ENCODE assay signal across 23 cellular contexts in the genomic region with DNA sequence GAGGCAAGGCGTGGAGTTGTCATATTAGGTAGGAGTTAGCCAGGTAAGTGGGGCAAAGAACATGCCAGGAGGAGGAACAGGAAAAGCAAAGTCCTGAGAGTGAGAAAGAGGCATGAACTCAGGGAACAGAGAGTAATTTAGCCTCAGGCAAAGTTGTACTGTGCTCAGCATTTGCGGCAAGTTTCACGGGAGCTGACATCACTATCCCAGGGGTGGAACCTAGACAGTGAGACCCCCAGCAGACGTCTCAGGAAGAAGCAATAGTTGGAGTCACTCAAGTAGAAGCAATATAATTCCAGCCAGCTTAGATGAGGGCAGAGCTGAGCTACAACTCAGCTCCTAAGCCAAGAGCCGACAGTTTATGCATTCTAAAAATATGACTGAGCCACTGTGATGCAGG.
"Had no signal": no experiment of that assay in that cellular context is flagged by ENCODE, and none has a peak within 500 bp of the region (broad histone marks: within the 10 kb centered on the region; RNA-seq: fewer than 3 reads in every experiment).

No MANE protein-coding gene starts in this region.

- H3K9me3 Mint-ChIP-seq: IgD-negative memory B cell had no signal

- H3K27ac Mint-ChIP-seq: IgD-negative memory B cell had no signal

- H3K27ac ChIP-seq: HL-60, KMS-11, SJSA1, SK-N-MC had no signal

- H3K27me3 ChIP-seq: MG63, SJSA1 had no signal

- H3K36me3 ChIP-seq: MG63, SJSA1 had no signal

- DNase-seq: Kasumi-1, MG63, NCI-H1092, NCI-H1105 treated with DMSO at 0.1 percent for 48 hours, NCI-H1417 treated with DMSO at 0.1 percent for 48 hours, NCI-H146, NCI-H1694 treated with DMSO at 0.1 percent for 48 hours, NCI-H1930, NCI-H2081, NCI-H2107, NCI-H2227 treated with DMSO at 0.1 percent for 48 hours, NCI-H524 treated with DMSO at 0.1 percent for 48 hours, NCI-H69, NCI-H774, Right ventricle myocardium superior, RPMI8226, SIG-M5 had no signal

- H3K4me1 ChIP-seq: SJSA1 had no signal

- H3K4me3 Mint-ChIP-seq: IgD-negative memory B cell had no signal

- H3K4me1 Mint-ChIP-seq: IgD-negative memory B cell had no signal

- H3K36me3 Mint-ChIP-seq: IgD-negative memory B cell had no signal

- H3K9me3 ChIP-seq: MG63, SJSA1 had no signal

- H3K4me3 ChIP-seq: K562, MG63, SJSA1, SK-N-MC had no signal
